ENCODE assay signal across 7 cellular contexts in the genomic region with DNA sequence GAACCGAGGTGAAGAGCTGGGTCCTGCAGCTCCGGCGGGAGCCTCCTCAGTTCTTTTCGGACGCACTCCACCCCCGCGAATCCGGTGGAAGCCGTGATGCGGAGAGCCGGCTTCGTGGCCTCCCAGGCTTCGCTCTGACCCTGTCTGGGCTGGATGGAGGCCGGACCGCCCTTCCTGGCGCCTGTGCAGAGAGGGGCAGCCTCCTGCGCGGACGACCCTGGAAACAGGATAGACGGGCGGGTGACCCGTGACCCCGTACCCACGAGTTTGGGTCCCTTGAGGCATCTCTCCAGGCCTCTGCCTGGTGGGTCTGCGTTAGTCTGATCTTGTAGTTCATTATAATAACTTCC.
DNase-seq lines count a peak whose midpoint lies in the region; ATAC-seq and TF ChIP-seq lines count a peak whose summit lies in the region.
"Not testable (repeated sequence)": the region's sequence is repeated elsewhere in the genome, so short reads cannot be mapped to it uniquely, and the experiment has no call there.

No MANE protein-coding gene starts in this region.

- H3K9me3 ChIP-seq in WERI-Rb-1 (ENCODE audit: severe bottlenecking); endodermal cell (ENCODE audit: control insufficient read depth, low read length): not testable (repeated sequence)

- ATAC-seq in GM18511 (IDR thresholded peaks at IDR 0.05; ENCODE audit: unreplicated experiment) (peak; percentile 38), HG03520 (IDR thresholded peaks at IDR 0.05; ENCODE audit: unreplicated experiment) (peak; percentile 23)

- H3K36me3 Mint-ChIP-seq in endodermal cell (ENCODE audit: low read depth): not testable (repeated sequence)

- 14 to 36% methylated on average over 19 to 24 of the region's 25 CpGs for WGBS in endodermal cell (ENCODE audit: insufficient coverage in 1 of 2, insufficient read length in 1 of 2), 2 experiments

- not testable (repeated sequence) for H3K4me3 Mint-ChIP-seq in endodermal cell

- not testable (repeated sequence) for H3K4me1 ChIP-seq in endodermal cell (ENCODE audit: control insufficient read depth, insufficient read depth, low read length)

- not testable (repeated sequence) for TF ChIP-seq CTCF in WERI-Rb-1 (IDR thresholded peaks at IDR 0.05; ENCODE audit: low read depth, low read length); endodermal cell (conservative IDR thresholded peaks at IDR 0.05); kidney epithelial cell (IDR thresholded peaks at IDR 0.05; ENCODE audit: insufficient read depth, low read length, poor library complexity, severe bottlenecking)

- H3K27me3 Mint-ChIP-seq in endodermal cell (ENCODE audit: insufficient read depth): peaks cover 10% of the 10 kb centered on the region

- H3K27me3 ChIP-seq in H7 (ENCODE audit: control insufficient read depth, insufficient read depth, low read length); WERI-Rb-1 (ENCODE audit: insufficient read depth, low read depth, severe bottlenecking); endodermal cell (ENCODE audit: control insufficient read depth, insufficient read depth, low read length, poor library complexity, severe bottlenecking); kidney epithelial cell (ENCODE audit: control insufficient read depth, insufficient read depth, low read length): not testable (repeated sequence)

- peak overlapping the region; percentile 97 for H3K27ac Mint-ChIP-seq in endodermal cell

- H3K27ac ChIP-seq in WERI-Rb-1 (peak overlapping the region; percentile 72), endodermal cell (ENCODE audit: low read depth, low read length) (peak overlapping the region; percentile 78)

- H3K4me3 ChIP-seq in H7 (ENCODE audit: insufficient read depth, low read depth, low read length) (peak overlapping the region; percentile 89), WERI-Rb-1 (ENCODE audit: low read depth, low read length) (peak overlapping the region; percentile 87), endodermal cell (ENCODE audit: low read length) (peak overlapping the region; percentile 97), kidney epithelial cell (ENCODE audit: low read depth, low read length) (peak overlapping the region; percentile 98)

- H3K9ac ChIP-seq in endodermal cell (ENCODE audit: extremely low read depth, low read length, poor library complexity, severe bottlenecking): peak overlapping the region; percentile 83

- H3K4me1 Mint-ChIP-seq in endodermal cell: not testable (repeated sequence)

- not testable (repeated sequence) for H3K36me3 ChIP-seq in H7 (replicated peaks; ENCODE audit: control insufficient read depth, insufficient read depth, low read length); WERI-Rb-1; endodermal cell (ENCODE audit: control insufficient read depth, insufficient read depth, low read length); kidney epithelial cell (ENCODE audit: control insufficient read depth, insufficient read depth, low read length)

- DNase-seq in H7 (peak; percentile 14), endodermal cell (peak; percentile 74), putamen (ENCODE audit: low spot score) (peak; percentile 68)
- DNase-seq in WERI-Rb-1; kidney epithelial cell (ENCODE audit: low read depth): not testable (repeated sequence)

- peaks cover 51% of the 10 kb centered on the region for H3K9me3 Mint-ChIP-seq in endodermal cell
